ENCODE assay signal across 13 cellular contexts in the genomic region with DNA sequence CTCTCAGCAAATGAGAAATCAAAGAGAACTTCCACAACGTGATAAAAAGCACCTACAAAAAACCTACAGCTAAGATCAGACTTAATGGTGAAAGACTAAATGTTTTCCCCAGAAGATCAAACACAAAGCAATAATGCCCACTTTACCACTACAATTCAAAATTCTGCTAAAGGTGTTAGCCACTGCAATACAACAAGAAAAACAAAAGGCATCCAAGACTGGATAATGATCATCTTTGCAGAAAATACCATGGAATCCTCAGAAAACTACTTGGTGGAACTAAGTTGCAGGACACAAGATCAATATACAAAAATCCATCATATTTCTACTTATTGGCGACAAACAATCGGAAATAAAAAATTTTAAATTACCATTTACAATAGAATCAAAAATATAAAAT. TPM values are rescaled to one million over a fixed set of nuclear protein-coding genes. Genes with fewer than 3 reads are reported as not detected.
"Had no signal": no experiment of that assay in that cellular context is flagged by ENCODE, and none has a peak within 500 bp of the region (broad histone marks: within the 10 kb centered on the region; RNA-seq: fewer than 3 reads in every experiment).

No MANE protein-coding gene starts in this region.

- H3K27me3 ChIP-seq: foreskin keratinocyte, heart left ventricle, left lung, testis had no signal

- ATAC-seq: foreskin keratinocyte; heart left ventricle; left lung; mucosa of descending colon; stimulated activated naive CD8-positive, alpha-beta T cell treated with anti-CD3 and anti-CD28 coated beads, Interleukin-15, amount 100 ng/mL, for 72 hours had no signal

- DNase-seq: activated B cell treated with CpG ODN at 0.5 μM for 24 hours; activated CD4-positive, alpha-beta T cell treated with anti-CD3 and anti-CD28 coated beads, Interleukin-2, amount 50 U/mL, for 1 hour; activated naive CD4-positive, alpha-beta T cell treated with anti-CD3 and anti-CD28 coated beads, Interleukin-2, amount 50 U/mL, for 16 hours; aorta; foreskin keratinocyte; heart left ventricle; islet precursor cell; left lung; mucosa of descending colon; stimulated activated CD4-positive, alpha-beta T cell treated with anti-CD3 and anti-CD28 coated beads, Interleukin-4, amount 100 ng/mL, for 1 hour; stimulated activated CD8-positive, alpha-beta memory T cell treated with anti-CD3 and anti-CD28 coated beads, Interleukin-4, amount 100 ng/mL, for 48 hours; stimulated activated naive CD8-positive, alpha-beta T cell treated with anti-CD3 and anti-CD28 coated beads, Interleukin-15, amount 100 ng/mL, for 72 hours; testis had no signal

- H3K4me3 ChIP-seq: heart left ventricle, left lung, mucosa of descending colon, testis had no signal

- H3K27ac ChIP-seq: foreskin keratinocyte, heart left ventricle, left lung, testis had no signal

- H3K27me3 Mint-ChIP-seq: activated B cell treated with CpG ODN at 0.5 μM for 24 hours; stimulated activated naive CD8-positive, alpha-beta T cell treated with anti-CD3 and anti-CD28 coated beads, Interleukin-15, amount 100 ng/mL, for 72 hours had no signal

- H3K27ac Mint-ChIP-seq: activated B cell treated with CpG ODN at 0.5 μM for 24 hours; stimulated activated naive CD8-positive, alpha-beta T cell treated with anti-CD3 and anti-CD28 coated beads, Interleukin-15, amount 100 ng/mL, for 72 hours had no signal

- H3K9me3 ChIP-seq: mucosa of descending colon, testis had no signal

RNA-seq across cellular contexts. Expression of gene OTUB2, which starts 48.4 kb away (rescaled TPM):
- total RNA-seq: activated B cell treated with CpG ODN at 0.5 μM for 24 hours had no signal
- polyA plus RNA-seq: aorta had no signal
